ENCODE assay signal across 39 cellular contexts in the genomic region with DNA sequence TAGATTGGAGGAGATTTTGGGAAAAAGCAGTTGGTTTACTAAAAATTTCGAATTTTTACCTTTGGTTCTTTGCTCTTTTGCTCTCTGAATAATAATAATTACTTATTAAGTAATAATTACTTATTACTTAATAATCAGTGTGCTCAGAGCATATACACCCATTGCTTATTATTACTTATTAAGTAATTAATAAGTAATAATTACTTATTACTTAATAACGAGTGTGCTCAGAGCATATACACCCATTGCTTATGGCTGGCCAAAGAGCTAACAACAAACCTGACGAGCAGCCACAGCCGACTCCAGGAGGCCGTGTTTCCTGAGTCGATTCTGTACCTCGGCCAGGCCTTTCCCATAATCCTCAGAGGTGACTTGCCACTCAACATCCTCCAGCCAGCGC. TPM values are rescaled to one million over a fixed set of nuclear protein-coding genes. Genes with fewer than 3 reads are reported as not detected.
"Had no signal": no experiment of that assay in that cellular context is flagged by ENCODE, and none has a peak within 500 bp of the region (broad histone marks: within the 10 kb centered on the region; RNA-seq: fewer than 3 reads in every experiment).

No MANE protein-coding gene starts in this region.

- FAIRE-seq: astrocyte, bronchial epithelial cell had no signal

- H3K4me3 ChIP-seq: adrenal gland, ascending aorta, body of pancreas, breast epithelium, cardiac muscle cell had no signal

- H3K4me1 ChIP-seq: adrenal gland, ascending aorta, body of pancreas, breast epithelium had no signal

- H3K36me3 ChIP-seq: adrenal gland, ascending aorta, brain microvascular endothelial cell, breast epithelium, cardiac muscle cell had no signal

- H3K27me3 ChIP-seq: adrenal gland, ascending aorta, body of pancreas, brain microvascular endothelial cell, breast epithelium, cardiac muscle cell had no signal

- H3K9me3 ChIP-seq: adrenal gland, ascending aorta, body of pancreas, breast epithelium had no signal

- H3K27ac ChIP-seq: adrenal gland, ascending aorta, body of pancreas, brain microvascular endothelial cell, breast epithelium, cardiac muscle cell had no signal

- DNase-seq: activated effector memory CD4-positive, alpha-beta T cell treated with anti-CD3 and anti-CD28 coated beads, Interleukin-2, amount 50 U/mL, for 16 hours; activated effector memory CD4-positive, alpha-beta T cell treated with Interleukin-2 at 50 U/mL for 16 hours; activated gamma-delta T cell; activated gamma-delta T cell treated with Interleukin-2 at 50 U/mL for 16 hours; activated naive CD4-positive, alpha-beta T cell; activated naive CD4-positive, alpha-beta T cell treated with anti-CD3 and anti-CD28 coated beads for 36 hours; activated naive CD4-positive, alpha-beta T cell treated with anti-CD3 and anti-CD28 coated beads, Interleukin-2, amount 10 ng/mL, durations not matched to agents 7 days and 5 days; activated naive CD4-positive, alpha-beta T cell treated with anti-CD3 and anti-CD28 coated beads, Interleukin-2, amount 50 U/mL, for 16 hours; activated naive CD4-positive, alpha-beta T cell treated with Interleukin-2 at 50 U/mL for 16 hours; activated naive CD8-positive, alpha-beta T cell treated with anti-CD3 and anti-CD28 coated beads for 36 hours; activated naive CD8-positive, alpha-beta T cell treated with anti-CD3 and anti-CD28 coated beads, Interleukin-2, amount 10 ng/mL, durations not matched to agents 7 days and 5 days; activated naive CD8-positive, alpha-beta T cell treated with anti-CD3 and anti-CD28 coated beads, Interleukin-2, amount 50 U/mL, for 24 hours; activated T-cell treated with anti-CD3 and anti-CD28 coated beads, Interleukin-2, amount 50 U/mL, for 24 hours; activated T-cell treated with anti-CD3 and anti-CD28 coated beads, Interleukin-2, amount 50 U/mL, for 4 hours; activated T-cell treated with anti-CD3 and anti-CD28 coated beads, Interleukin-2, amount 50 U/mL, for 48 hours; activated T-cell treated with anti-CD3 and anti-CD28 coated beads, Interleukin-2, amount 50 U/mL, for 72 hours; adrenal gland; amniotic stem cell; amygdala; anterior cingulate cortex; aorta; body of pancreas; brain microvascular endothelial cell; caudate nucleus; central memory CD4-positive, alpha-beta T cell; cerebellar nuclear complex had no signal

- ATAC-seq: activated naive CD4-positive, alpha-beta T cell treated with anti-CD3 and anti-CD28 coated beads, Interleukin-2, amount 50 U/mL, for 72 hours; activated naive CD8-positive, alpha-beta T cell treated with anti-CD3 and anti-CD28 coated beads, Interleukin-2, amount 50 U/mL, for 24 hours; activated T-cell treated with anti-CD3 and anti-CD28 coated beads, Interleukin-2, amount 50 U/mL, for 4 hours; activated T-cell treated with anti-CD3 and anti-CD28 coated beads, Interleukin-2, amount 50 U/mL, for 72 hours; activated T-helper 17 cell treated with anti-CD3 and anti-CD28 coated beads, Interleukin-2, amount 50 U/mL, for 72 hours; body of pancreas had no signal

RNA-seq across cellular contexts. Expression of a gene that starts 20.5 kb away (rescaled TPM):
- total RNA-seq: activated naive CD4-positive, alpha-beta T cell treated with anti-CD3 and anti-CD28 coated beads for 36 hours; activated naive CD8-positive, alpha-beta T cell treated with anti-CD3 and anti-CD28 coated beads for 36 hours; activated naive CD8-positive, alpha-beta T cell treated with anti-CD3 and anti-CD28 coated beads, Interleukin-2, amount 10 ng/mL, durations not matched to agents 7 days and 5 days; activated T-cell treated with anti-CD3 and anti-CD28 coated beads, Interleukin-2, amount 50 U/mL, for 72 hours; activated T-helper 1 cell treated with anti-CD3 and anti-CD28 coated beads, Interleukin-12 subunit alpha, Interleukin-12 subunit beta, Interleukin-2, Interleukin-4 antibody, amounts not matched to agents 30 ng/mL and 10 ng/mL and 1 ng/mL, durations not matched to agents 14 hours and 24 hours and 36 hours; ascending aorta; body of pancreas; bronchial epithelial cell; chondrocyte had no signal
- polyA plus RNA-seq: aorta had no signal

RNA-seq across cellular contexts. Expression of a gene that starts 34.4 kb away (rescaled TPM):
- total RNA-seq: activated naive CD4-positive, alpha-beta T cell treated with anti-CD3 and anti-CD28 coated beads for 36 hours; activated naive CD4-positive, alpha-beta T cell treated with anti-CD3 and anti-CD28 coated beads, Interleukin-2, amount 50 U/mL, for 72 hours; activated naive CD8-positive, alpha-beta T cell treated with anti-CD3 and anti-CD28 coated beads for 36 hours; activated naive CD8-positive, alpha-beta T cell treated with anti-CD3 and anti-CD28 coated beads, Interleukin-2, amount 10 ng/mL, durations not matched to agents 7 days and 5 days; activated T-cell treated with anti-CD3 and anti-CD28 coated beads, Interleukin-2, amount 50 U/mL, for 4 hours; activated T-cell treated with anti-CD3 and anti-CD28 coated beads, Interleukin-2, amount 50 U/mL, for 72 hours; activated T-helper 1 cell treated with anti-CD3 and anti-CD28 coated beads, Interleukin-12 subunit alpha, Interleukin-12 subunit beta, Interleukin-2, Interleukin-4 antibody, amounts not matched to agents 30 ng/mL and 10 ng/mL and 1 ng/mL, durations not matched to agents 14 hours and 24 hours and 36 hours; activated T-helper 17 cell treated with anti-CD3 and anti-CD28 coated beads, Interleukin-2, amount 50 U/mL, for 72 hours; activated T-helper 2 cell treated with anti-CD3 and anti-CD28 coated beads, Interferon-gamma antibody, Interleukin-2, Interleukin-4, amounts not matched to agents 10 μg/mL and 5 μg/mL and 100 μg/mL, durations not matched to agents 14 hours and 24 hours and 36 hours; adrenal gland; aorta; ascending aorta; astrocyte; body of pancreas; breast epithelium; bronchial epithelial cell; cardiac muscle cell; cardiac septum; cerebellum; chondrocyte had no signal
- polyA plus RNA-seq: adipose tissue, adrenal gland, aorta, cardiac muscle cell had no signal

RNA-seq across cellular contexts. Expression of a gene that starts 54.5 kb away (rescaled TPM):
- total RNA-seq: activated naive CD4-positive, alpha-beta T cell treated with anti-CD3 and anti-CD28 coated beads for 36 hours; activated naive CD4-positive, alpha-beta T cell treated with anti-CD3 and anti-CD28 coated beads, Interleukin-2, amount 50 U/mL, for 72 hours; activated naive CD8-positive, alpha-beta T cell treated with anti-CD3 and anti-CD28 coated beads for 36 hours; activated naive CD8-positive, alpha-beta T cell treated with anti-CD3 and anti-CD28 coated beads, Interleukin-2, amount 10 ng/mL, durations not matched to agents 7 days and 5 days; activated T-cell treated with anti-CD3 and anti-CD28 coated beads, Interleukin-2, amount 50 U/mL, for 4 hours; activated T-cell treated with anti-CD3 and anti-CD28 coated beads, Interleukin-2, amount 50 U/mL, for 72 hours; activated T-helper 1 cell treated with anti-CD3 and anti-CD28 coated beads, Interleukin-12 subunit alpha, Interleukin-12 subunit beta, Interleukin-2, Interleukin-4 antibody, amounts not matched to agents 30 ng/mL and 10 ng/mL and 1 ng/mL, durations not matched to agents 14 hours and 24 hours and 36 hours; activated T-helper 17 cell treated with anti-CD3 and anti-CD28 coated beads, Interleukin-2, amount 50 U/mL, for 72 hours; activated T-helper 2 cell treated with anti-CD3 and anti-CD28 coated beads, Interferon-gamma antibody, Interleukin-2, Interleukin-4, amounts not matched to agents 10 μg/mL and 5 μg/mL and 100 μg/mL, durations not matched to agents 14 hours and 24 hours and 36 hours; adrenal gland; aorta; ascending aorta; astrocyte; body of pancreas; breast epithelium; bronchial epithelial cell; cardiac muscle cell; cardiac septum; cerebellum; chondrocyte had no signal
- polyA plus RNA-seq: adipose tissue, aorta, cardiac muscle cell had no signal
